Comparison of ENCODE assay signal across 9 cellular contexts in the genomic region with DNA sequence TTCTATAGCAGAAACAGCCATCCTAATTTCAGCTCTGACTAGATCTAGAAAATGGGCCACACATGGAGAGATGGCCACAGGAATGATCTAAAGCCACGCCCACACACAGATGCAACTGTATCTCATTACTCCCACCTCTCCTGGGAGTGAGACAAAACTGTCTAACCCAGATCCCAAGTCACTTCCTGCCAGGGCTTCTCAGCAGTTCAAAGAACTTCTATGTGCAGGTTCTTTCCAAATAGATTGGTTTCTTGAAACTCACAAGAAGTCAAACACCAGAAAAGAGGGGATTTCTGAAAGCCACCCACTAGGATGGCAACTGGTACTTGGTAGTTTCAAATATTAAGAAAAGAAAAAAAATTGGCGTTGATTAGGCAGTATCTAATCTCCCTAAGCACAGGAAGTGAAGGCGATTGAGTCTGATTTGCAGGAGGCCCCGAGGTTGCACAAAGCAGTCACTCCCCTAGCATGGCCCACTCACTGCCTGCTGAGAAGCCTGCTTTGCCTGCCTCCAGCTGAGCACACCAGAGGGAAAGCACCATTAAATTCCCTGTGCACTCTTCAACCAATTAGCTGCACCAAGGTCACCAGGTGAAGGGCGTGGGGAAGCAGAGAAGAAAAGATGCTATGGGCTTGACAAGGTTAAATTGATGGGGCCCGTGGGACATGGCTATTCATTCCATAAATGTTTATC. TPM values are rescaled to one million over a fixed set of nuclear protein-coding genes. Genes with fewer than 3 reads are reported as not detected.
DNase-seq lines count a peak whose midpoint lies in the region; ATAC-seq and TF ChIP-seq lines count a peak whose summit lies in the region.
"Had no signal": no experiment of that assay in that cellular context is flagged by ENCODE, and none has a peak within 500 bp of the region (broad histone marks: within the 10 kb centered on the region; RNA-seq: fewer than 3 reads in every experiment).

No MANE protein-coding gene starts in this region.

- H3K27me3 ChIP-seq in SJSA1 (replicated peaks) (no peaks in the 10 kb centered on the region), parathyroid adenoma (ENCODE audit: control insufficient read depth, insufficient read depth, low read length) (no peaks in the 10 kb centered on the region)

- H3K27me3 Mint-ChIP-seq in brain, result no peaks in the 10 kb centered on the region

- peak; percentile 65 for ATAC-seq in GM19467 (IDR thresholded peaks at IDR 0.05; ENCODE audit: unreplicated experiment)
- peak; percentile 71 for ATAC-seq in HG03457 (IDR thresholded peaks at IDR 0.05; ENCODE audit: unreplicated experiment)

- DNase-seq in DMS153 treated with DMSO at 0.1 percent for 48 hours (lab: John Stamatoyannopoulos, UW; ENCODE audit: unreplicated experiment) (peak; percentile 37), SJSA1 (ENCODE audit: low read depth in 1 of 2, low spot score in 2 of 2) (peak; percentile 85 to 86), HPDE6-E6E7 (ENCODE audit: extremely low spot score) (no peak), NCI-H1105 treated with DMSO at 0.1 percent for 48 hours (lab: John Stamatoyannopoulos, UW) (no peak)
- DNase-seq: lower lobe of right lung had no signal

- H3K9ac ChIP-seq in parathyroid adenoma, result no peak overlapping the region

- no peaks in the 10 kb centered on the region for H3K36me3 Mint-ChIP-seq in brain

- peaks cover 12% of the 10 kb centered on the region for H3K4me1 Mint-ChIP-seq in brain

- H3K79me2 ChIP-seq in parathyroid adenoma, result no peaks in the 10 kb centered on the region

- H3K4me1 ChIP-seq in SJSA1 (replicated peaks) (peaks cover 20% of the 10 kb centered on the region), parathyroid adenoma (peaks cover 5% of the 10 kb centered on the region)
- H3K4me1 ChIP-seq: lower lobe of right lung had no signal

- H3K4me3 ChIP-seq in SJSA1 (no peak overlapping the region), parathyroid adenoma (ENCODE audit: low read depth, low read length) (no peak overlapping the region)
- H3K4me3 ChIP-seq: lower lobe of right lung had no signal

- H3K27ac Mint-ChIP-seq in brain, result peak overlapping the region in 3 of 5 experiments; percentile 63 to 78 (median 68)

- H3K9me3 ChIP-seq in SJSA1 (replicated peaks) (no peaks in the 10 kb centered on the region), parathyroid adenoma (ENCODE audit: control insufficient read depth, low read length) (no peaks in the 10 kb centered on the region)
- H3K9me3 ChIP-seq: lower lobe of right lung had no signal

- H3K27ac ChIP-seq in SJSA1 (peak overlapping the region; percentile 69), parathyroid adenoma (no peak overlapping the region)
- H3K27ac ChIP-seq: lower lobe of right lung had no signal

- H3K36me3 ChIP-seq in SJSA1 (0 out of 2 replicates have a peak, but pooled peaks cover 1% of the 10 kb centered on the region), parathyroid adenoma (ENCODE audit: control insufficient read depth, insufficient read depth, low read length) (no peaks in the 10 kb centered on the region)

- no peak overlapping the region for H3K4me2 ChIP-seq in parathyroid adenoma (ENCODE audit: low read length)

- H3K4me3 Mint-ChIP-seq in brain, result no peak overlapping the region

- peak overlapping the region; percentile 64 for H2AFZ ChIP-seq in parathyroid adenoma

- TF ChIP-seq CTCF in brain (conservative IDR thresholded peaks at IDR 0.05), result no peak
- TF ChIP-seq CTCF in parathyroid adenoma (IDR thresholded peaks at IDR 0.05), result no peak

- H3K9me3 Mint-ChIP-seq in brain, result no peaks in the 10 kb centered on the region

RNA-seq across cellular contexts. Expression of a gene that starts 51.1 kb away (rescaled TPM):
- total RNA-seq in SJSA1 (2014; rRNA removed; shearing (Covaris generic)), result 8.1 and 13.7 TPM in 2 replicates
- polyA plus RNA-seq in brain (ENCODE audit: insufficient read depth, low read depth, low replicate concordance), result 5.0 TPM

Comparison
In these comparisons a context has a peak if more than half of its experiments do, and no peak if none do; other contexts are left out.
1. DNase-seq: peak in DMS153 treated with DMSO at 0.1 percent for 48 hours (single experiment) and SJSA1 (2 of 2); none in HPDE6-E6E7 (single experiment) and NCI-H1105 treated with DMSO at 0.1 percent for 48 hours (single experiment).